ENCODE assay signal across 16 cellular contexts in genomic region chr17:69710926-69711325, GRCh38.
DNase-seq lines count a peak whose midpoint lies in the region; ATAC-seq and TF ChIP-seq lines count a peak whose summit lies in the region.
"Had no signal": no experiment of that assay in that cellular context is flagged by ENCODE, and none has a peak within 500 bp of the region (broad histone marks: within the 10 kb centered on the region; RNA-seq: fewer than 3 reads in every experiment).

No MANE protein-coding gene starts in this region.

- H3K4me1 Mint-ChIP-seq in progenitor cell of endocrine pancreas (ENCODE audit: low read depth): peaks cover 30% of the 10 kb centered on the region

- H3K27me3 ChIP-seq in GM23248 (replicated peaks; ENCODE audit: insufficient read depth) (no peaks in the 10 kb centered on the region), PC-3 (ENCODE audit: low read length) (no peaks in the 10 kb centered on the region)
- H3K27me3 ChIP-seq: BE2C, SJSA1 had no signal

- peak; percentile 67 for ATAC-seq in PC-3
- ATAC-seq in left lobe of liver: no peak
- ATAC-seq: K562, Right ventricle myocardium inferior had no signal

- H3K27ac ChIP-seq in GM23248: no peak overlapping the region
- H3K27ac ChIP-seq in PC-3 (ENCODE audit: low read length): no peak overlapping the region
- H3K27ac ChIP-seq: SJSA1 had no signal

- H3K9ac ChIP-seq in GM23248: no peak overlapping the region
- H3K9ac ChIP-seq in PC-3 (ENCODE audit: low read length): no peak overlapping the region

- CTCF ChIA-PET in PC-3 (lab: Charles Lee): interaction anchor here (0.7 kb wide), 1 partner anchor 42 kb away, joined by 12 read pairs; no protein-coding TSS in a partner anchor

- H3K9me3 ChIP-seq in GM23248 (ENCODE audit: low read depth) (no peaks in the 10 kb centered on the region), PC-3 (ENCODE audit: low read length) (no peaks in the 10 kb centered on the region)
- H3K9me3 ChIP-seq: BE2C, SJSA1 had no signal

- no peak overlapping the region for H2AFZ ChIP-seq in GM23248
- H2AFZ ChIP-seq in PC-3 (ENCODE audit: low read length): no peak overlapping the region

- H3K4me2 ChIP-seq in GM23248 (ENCODE audit: unreplicated experiment) (no peak overlapping the region), PC-3 (ENCODE audit: low read length) (no peak overlapping the region)

- DNase-seq in GM23248: peak; percentile 20
- DNase-seq in PC-3: peak; percentile 60
- DNase-seq in epithelial cell of proximal tubule (ENCODE audit: low read depth): peak; percentile 40
- DNase-seq in renal cortical epithelial cell (ENCODE audit: low read depth): peak; percentile 84
- DNase-seq in left lobe of liver (ENCODE audit: low spot score): no peak
- DNase-seq in progenitor cell of endocrine pancreas (ENCODE audit: low spot score, unreplicated experiment): no peak
- DNase-seq in Kasumi-1 (lab: John Stamatoyannopoulos, UW): no peak
- DNase-seq: BE2C, EL, H7, NCI-H146, NCI-H2029 treated with DMSO at 0.1 percent for 48 hours, NCI-H345 had no signal

- no peaks in the 10 kb centered on the region for H3K36me3 Mint-ChIP-seq in progenitor cell of endocrine pancreas (ENCODE audit: insufficient read depth)

- H3F3A ChIP-seq in GM23248 (ENCODE audit: insufficient read depth): no peaks in the 10 kb centered on the region
- H3F3A ChIP-seq in PC-3 (ENCODE audit: low read length, unreplicated experiment): no peaks in the 10 kb centered on the region

- no TSS peak for BruUV-seq in PC-3 (replicated peaks; lab: Mats Ljungman, UMichigan)

- no peak overlapping the region for H3K4me3 ChIP-seq in GM23248
- no peak overlapping the region for H3K4me3 ChIP-seq in PC-3 (ENCODE audit: low read length)
- H3K4me3 ChIP-seq in epithelial cell of proximal tubule (ENCODE audit: low read depth, low read length): no peak overlapping the region
- H3K4me3 ChIP-seq: K562, SJSA1 had no signal

- TF ChIP-seq CTCF in PC-3 (conservative IDR thresholded peaks at IDR 0.05; ENCODE audit: low read depth, low read length): no peak
- TF ChIP-seq CTCF in epithelial cell of proximal tubule (conservative IDR thresholded peaks at IDR 0.05; ENCODE audit: low read depth, low read length): no peak
- no peak for TF ChIP-seq CTCF in progenitor cell of endocrine pancreas (IDR thresholded peaks at IDR 0.05; ENCODE audit: unreplicated experiment)

- H4K20me1 ChIP-seq in GM23248 (ENCODE audit: insufficient read depth) (no peaks in the 10 kb centered on the region), PC-3 (ENCODE audit: low read length) (no peaks in the 10 kb centered on the region)

- intact Hi-C loops in PC-3 (cut with micrococcal nuclease): loop anchor here (10.0 kb wide), 1 partner anchor 56 kb away; no protein-coding TSS in a partner anchor

- in situ Hi-C loops in GM23248 (cut with MboI): no loop called here

- H3K4me1 ChIP-seq in GM23248 (ENCODE audit: insufficient read depth): no peaks in the 10 kb centered on the region
- H3K4me1 ChIP-seq in PC-3 (ENCODE audit: insufficient read depth, low read length): peaks cover 11% of the 10 kb centered on the region; the same call in 1 of the 2 replicates
- H3K4me1 ChIP-seq: BE2C, SJSA1 had no signal

- no peak overlapping the region for H3K4me3 Mint-ChIP-seq in progenitor cell of endocrine pancreas (ENCODE audit: low read depth)

- H3K36me3 ChIP-seq in GM23248 (ENCODE audit: low read depth) (no peaks in the 10 kb centered on the region), PC-3 (ENCODE audit: low read depth, low read length) (no peaks in the 10 kb centered on the region)
- H3K36me3 ChIP-seq: BE2C, SJSA1 had no signal

- POLR2A ChIA-PET in PC-3 (lab: Charles Lee; ENCODE audit: unreplicated experiment): no interaction called here

- WGBS in GM23248 (ENCODE audit: low coverage in 1 of 2, low lambda C conversion rate in 2 of 2, missing lambda C conversion rate in 2 of 2), 2 experiments: 47 to 55% methylated on average over 2 of the region's 2 CpGs

- H3K27ac Mint-ChIP-seq in progenitor cell of endocrine pancreas: no peak overlapping the region

- no peaks in the 10 kb centered on the region for H3K27me3 Mint-ChIP-seq in progenitor cell of endocrine pancreas

- H3K9me3 Mint-ChIP-seq in progenitor cell of endocrine pancreas (ENCODE audit: low read depth): no peaks in the 10 kb centered on the region

- H3K79me2 ChIP-seq in GM23248 (ENCODE audit: insufficient read depth): no peaks in the 10 kb centered on the region
- H3K79me2 ChIP-seq in PC-3 (ENCODE audit: low read length): no peaks in the 10 kb centered on the region

- H3K9me2 ChIP-seq in GM23248 (ENCODE audit: insufficient read depth): no peaks in the 10 kb centered on the region
- no peaks in the 10 kb centered on the region; the same call in 1 of the 2 replicates for H3K9me2 ChIP-seq in PC-3 (replicated peaks; ENCODE audit: low read length)

Comparison
In these comparisons a context has a peak if more than half of its experiments do, and no peak if none do; other contexts are left out.
1. DNase-seq: peak in GM23248 (single experiment), PC-3 (single experiment), epithelial cell of proximal tubule (single experiment) and renal cortical epithelial cell (single experiment); none in left lobe of liver (single experiment), progenitor cell of endocrine pancreas (single experiment) and Kasumi-1 (0 of 2).